In the genomic region with DNA sequence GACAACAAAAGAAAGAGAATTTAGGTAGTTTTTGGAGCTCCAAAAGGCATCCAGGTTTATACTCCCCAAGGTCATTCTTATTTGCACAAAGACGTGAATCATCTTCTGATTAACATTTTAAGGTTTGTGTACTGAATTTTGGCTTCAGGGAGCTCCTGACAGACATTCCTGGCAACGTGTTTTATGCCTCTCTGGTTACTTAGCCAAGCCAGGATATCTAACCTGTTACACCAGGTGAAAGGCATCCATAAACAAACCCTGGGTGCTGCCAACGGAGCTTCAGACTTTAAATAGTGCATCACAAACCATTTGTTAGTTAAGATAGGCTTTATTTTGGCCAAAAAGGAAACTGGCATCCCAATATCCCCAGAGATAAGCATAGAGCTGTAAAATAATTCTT, we compare ENCODE assay signal across 1 cellular context.
TF ChIP-seq lines count a peak whose summit lies in the region.

No MANE protein-coding gene starts in this region.

TF ChIP-seq in GM23338, 12 proteins besides CTCF, POLR2A, EP300 and RAD21 (continued from another document):
- TF ChIP-seq, protein P1, sequence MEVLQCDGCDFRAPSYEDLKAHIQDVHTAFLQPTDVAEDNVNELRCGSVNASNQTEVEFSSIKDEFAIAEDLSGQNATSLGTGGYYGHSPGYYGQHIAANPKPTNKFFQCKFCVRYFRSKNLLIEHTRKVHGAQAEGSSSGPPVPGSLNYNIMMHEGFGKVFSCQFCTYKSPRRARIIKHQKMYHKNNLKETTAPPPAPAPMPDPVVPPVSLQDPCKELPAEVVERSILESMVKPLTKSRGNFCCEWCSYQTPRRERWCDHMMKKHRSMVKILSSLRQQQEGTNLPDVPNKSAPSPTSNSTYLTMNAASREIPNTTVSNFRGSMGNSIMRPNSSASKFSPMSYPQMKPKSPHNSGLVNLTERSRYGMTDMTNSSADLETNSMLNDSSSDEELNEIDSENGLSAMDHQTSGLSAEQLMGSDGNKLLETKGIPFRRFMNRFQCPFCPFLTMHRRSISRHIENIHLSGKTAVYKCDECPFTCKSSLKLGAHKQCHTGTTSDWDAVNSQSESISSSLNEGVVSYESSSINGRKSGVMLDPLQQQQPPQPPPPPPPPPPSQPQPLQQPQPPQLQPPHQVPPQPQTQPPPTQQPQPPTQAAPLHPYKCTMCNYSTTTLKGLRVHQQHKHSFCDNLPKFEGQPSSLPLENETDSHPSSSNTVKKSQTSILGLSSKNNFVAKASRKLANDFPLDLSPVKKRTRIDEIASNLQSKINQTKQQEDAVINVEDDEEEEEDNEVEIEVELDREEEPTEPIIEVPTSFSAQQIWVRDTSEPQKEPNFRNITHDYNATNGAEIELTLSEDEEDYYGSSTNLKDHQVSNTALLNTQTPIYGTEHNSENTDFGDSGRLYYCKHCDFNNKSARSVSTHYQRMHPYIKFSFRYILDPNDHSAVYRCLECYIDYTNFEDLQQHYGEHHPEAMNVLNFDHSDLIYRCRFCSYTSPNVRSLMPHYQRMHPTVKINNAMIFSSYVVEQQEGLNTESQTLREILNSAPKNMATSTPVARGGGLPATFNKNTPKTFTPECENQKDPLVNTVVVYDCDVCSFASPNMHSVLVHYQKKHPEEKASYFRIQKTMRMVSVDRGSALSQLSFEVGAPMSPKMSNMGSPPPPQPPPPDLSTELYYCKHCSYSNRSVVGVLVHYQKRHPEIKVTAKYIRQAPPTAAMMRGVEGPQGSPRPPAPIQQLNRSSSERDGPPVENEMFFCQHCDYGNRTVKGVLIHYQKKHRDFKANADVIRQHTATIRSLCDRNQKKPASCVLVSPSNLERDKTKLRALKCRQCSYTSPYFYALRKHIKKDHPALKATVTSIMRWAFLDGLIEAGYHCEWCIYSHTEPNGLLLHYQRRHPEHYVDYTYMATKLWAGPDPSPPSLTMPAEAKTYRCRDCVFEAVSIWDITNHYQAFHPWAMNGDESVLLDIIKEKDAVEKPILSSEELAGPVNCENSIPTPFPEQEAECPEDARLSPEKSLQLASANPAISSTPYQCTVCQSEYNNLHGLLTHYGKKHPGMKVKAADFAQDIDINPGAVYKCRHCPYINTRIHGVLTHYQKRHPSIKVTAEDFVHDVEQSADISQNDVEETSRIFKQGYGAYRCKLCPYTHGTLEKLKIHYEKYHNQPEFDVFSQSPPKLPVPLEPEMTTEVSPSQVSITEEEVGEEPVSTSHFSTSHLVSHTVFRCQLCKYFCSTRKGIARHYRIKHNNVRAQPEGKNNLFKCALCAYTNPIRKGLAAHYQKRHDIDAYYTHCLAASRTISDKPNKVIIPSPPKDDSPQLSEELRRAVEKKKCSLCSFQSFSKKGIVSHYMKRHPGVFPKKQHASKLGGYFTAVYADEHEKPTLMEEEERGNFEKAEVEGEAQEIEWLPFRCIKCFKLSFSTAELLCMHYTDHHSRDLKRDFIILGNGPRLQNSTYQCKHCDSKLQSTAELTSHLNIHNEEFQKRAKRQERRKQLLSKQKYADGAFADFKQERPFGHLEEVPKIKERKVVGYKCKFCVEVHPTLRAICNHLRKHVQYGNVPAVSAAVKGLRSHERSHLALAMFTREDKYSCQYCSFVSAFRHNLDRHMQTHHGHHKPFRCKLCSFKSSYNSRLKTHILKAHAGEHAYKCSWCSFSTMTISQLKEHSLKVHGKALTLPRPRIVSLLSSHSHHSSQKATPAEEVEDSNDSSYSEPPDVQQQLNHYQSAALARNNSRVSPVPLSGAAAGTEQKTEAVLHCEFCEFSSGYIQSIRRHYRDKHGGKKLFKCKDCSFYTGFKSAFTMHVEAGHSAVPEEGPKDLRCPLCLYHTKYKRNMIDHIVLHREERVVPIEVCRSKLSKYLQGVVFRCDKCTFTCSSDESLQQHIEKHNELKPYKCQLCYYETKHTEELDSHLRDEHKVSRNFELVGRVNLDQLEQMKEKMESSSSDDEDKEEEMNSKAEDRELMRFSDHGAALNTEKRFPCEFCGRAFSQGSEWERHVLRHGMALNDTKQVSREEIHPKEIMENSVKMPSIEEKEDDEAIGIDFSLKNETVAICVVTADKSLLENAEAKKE (CRISPR knock-in tag; IDR thresholded peaks at IDR 0.05): no peak
- TF ChIP-seq, protein P2, sequence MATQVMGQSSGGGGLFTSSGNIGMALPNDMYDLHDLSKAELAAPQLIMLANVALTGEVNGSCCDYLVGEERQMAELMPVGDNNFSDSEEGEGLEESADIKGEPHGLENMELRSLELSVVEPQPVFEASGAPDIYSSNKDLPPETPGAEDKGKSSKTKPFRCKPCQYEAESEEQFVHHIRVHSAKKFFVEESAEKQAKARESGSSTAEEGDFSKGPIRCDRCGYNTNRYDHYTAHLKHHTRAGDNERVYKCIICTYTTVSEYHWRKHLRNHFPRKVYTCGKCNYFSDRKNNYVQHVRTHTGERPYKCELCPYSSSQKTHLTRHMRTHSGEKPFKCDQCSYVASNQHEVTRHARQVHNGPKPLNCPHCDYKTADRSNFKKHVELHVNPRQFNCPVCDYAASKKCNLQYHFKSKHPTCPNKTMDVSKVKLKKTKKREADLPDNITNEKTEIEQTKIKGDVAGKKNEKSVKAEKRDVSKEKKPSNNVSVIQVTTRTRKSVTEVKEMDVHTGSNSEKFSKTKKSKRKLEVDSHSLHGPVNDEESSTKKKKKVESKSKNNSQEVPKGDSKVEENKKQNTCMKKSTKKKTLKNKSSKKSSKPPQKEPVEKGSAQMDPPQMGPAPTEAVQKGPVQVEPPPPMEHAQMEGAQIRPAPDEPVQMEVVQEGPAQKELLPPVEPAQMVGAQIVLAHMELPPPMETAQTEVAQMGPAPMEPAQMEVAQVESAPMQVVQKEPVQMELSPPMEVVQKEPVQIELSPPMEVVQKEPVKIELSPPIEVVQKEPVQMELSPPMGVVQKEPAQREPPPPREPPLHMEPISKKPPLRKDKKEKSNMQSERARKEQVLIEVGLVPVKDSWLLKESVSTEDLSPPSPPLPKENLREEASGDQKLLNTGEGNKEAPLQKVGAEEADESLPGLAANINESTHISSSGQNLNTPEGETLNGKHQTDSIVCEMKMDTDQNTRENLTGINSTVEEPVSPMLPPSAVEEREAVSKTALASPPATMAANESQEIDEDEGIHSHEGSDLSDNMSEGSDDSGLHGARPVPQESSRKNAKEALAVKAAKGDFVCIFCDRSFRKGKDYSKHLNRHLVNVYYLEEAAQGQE (IDR thresholded peaks at IDR 0.05; ENCODE audit: unreplicated experiment): no peak
- TF ChIP-seq JUNB (IDR thresholded peaks at IDR 0.05; ENCODE audit: unreplicated experiment) (no peak), EZH2 (IDR thresholded peaks at IDR 0.05; ENCODE audit: low read depth, unreplicated experiment) (no peak), NANOG (IDR thresholded peaks at IDR 0.05; ENCODE audit: borderline replicate concordance) (no peak), POLR2AphosphoS5 (IDR thresholded peaks at IDR 0.05; ENCODE audit: low read depth) (no peak), CREB1 (CRISPR knock-in tag; IDR thresholded peaks at IDR 0.05; ENCODE audit: low read depth) (no peak), STAT1 (IDR thresholded peaks at IDR 0.05; ENCODE audit: unreplicated experiment) (no peak)
- TF ChIP-seq, protein P3, sequence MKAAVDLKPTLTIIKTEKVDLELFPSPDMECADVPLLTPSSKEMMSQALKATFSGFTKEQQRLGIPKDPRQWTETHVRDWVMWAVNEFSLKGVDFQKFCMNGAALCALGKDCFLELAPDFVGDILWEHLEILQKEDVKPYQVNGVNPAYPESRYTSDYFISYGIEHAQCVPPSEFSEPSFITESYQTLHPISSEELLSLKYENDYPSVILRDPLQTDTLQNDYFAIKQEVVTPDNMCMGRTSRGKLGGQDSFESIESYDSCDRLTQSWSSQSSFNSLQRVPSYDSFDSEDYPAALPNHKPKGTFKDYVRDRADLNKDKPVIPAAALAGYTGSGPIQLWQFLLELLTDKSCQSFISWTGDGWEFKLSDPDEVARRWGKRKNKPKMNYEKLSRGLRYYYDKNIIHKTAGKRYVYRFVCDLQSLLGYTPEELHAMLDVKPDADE (IDR thresholded peaks at IDR 0.05): no peak
